ENCODE assay signal across 8 cellular contexts in the genomic region with DNA sequence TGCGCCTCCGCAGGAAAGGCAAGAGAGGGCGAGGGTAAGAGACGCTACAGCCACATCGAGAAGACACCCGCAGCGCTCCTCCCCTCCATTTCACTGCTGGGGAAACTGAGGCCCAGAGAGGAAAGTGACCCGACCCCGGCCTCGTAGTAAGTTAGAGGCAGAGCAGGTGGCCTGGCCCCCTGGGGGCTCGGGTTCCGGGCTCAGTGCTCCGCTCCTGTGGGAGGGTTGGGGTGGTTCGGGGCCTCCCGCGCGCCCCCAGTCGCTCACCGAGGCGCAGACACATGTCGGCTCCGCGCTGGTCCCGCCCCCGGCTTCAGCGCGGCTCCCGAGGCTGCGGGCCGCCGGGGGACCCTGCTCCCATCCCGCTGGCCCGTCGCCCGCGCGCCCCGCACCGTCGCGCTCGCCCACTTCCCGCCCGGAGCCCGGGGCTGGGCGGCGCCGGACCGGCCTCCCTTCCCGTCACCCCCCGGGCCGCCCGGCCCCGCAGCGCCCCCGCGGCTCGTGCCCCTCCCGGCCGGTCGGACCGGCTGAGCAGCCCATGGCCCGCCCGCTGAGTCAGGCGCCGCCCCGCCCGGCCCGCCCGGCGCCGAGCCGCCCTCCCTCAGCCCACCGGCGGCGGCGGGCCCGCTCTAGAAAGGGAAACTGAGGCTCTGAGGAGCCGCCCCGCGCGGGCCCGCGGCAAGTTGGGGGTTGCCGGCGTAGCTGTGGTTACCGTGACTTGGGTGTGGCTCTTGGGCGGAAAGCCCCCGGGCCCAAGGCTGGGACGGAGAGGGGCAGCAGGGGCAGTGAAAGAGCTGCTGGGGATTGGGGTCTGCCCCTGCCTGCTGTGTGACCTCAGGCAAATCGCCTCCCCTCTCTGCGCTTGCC. TPM values are rescaled to one million over a fixed set of nuclear protein-coding genes. Genes with fewer than 3 reads are reported as not detected.
DNase-seq lines count a peak whose midpoint lies in the region; ATAC-seq and TF ChIP-seq lines count a peak whose summit lies in the region.

TSS of gene TMEM54 (minus strand) at position 434 of the 867 bp plus-strand sequence. CDS start at position 283, 151 bp downstream.

- H3K27ac Mint-ChIP-seq in activated CD8-positive, alpha-beta memory T cell treated with anti-CD3 and anti-CD28 coated beads, Interleukin-2, amount 10 ng/mL, durations not matched to agents 7 days and 5 days: no peak within 1 kb of the TSS

- no peak for TF ChIP-seq CTCF in epithelial cell of esophagus (IDR thresholded peaks at IDR 0.05; ENCODE audit: insufficient read depth, low read depth, low read length, missing control alignments)

- CTCF ChIA-PET in activated CD8-positive, alpha-beta memory T cell treated with anti-CD3 and anti-CD28 coated beads, Interleukin-2, amount 10 ng/mL, durations not matched to agents 7 days and 5 days (lab: Charles Lee): no interaction called here

- peaks cover 23 to 39% of the 10 kb centered on the region in 2 donors for H3K4me1 ChIP-seq in mucosa of rectum (ENCODE audit: control insufficient read depth in 2 of 2, insufficient read depth in 2 of 2, low read length in 2 of 2)
- no peaks in the 10 kb centered on the region for H3K4me1 ChIP-seq in aorta (ENCODE audit: control insufficient read depth in 1 of 2, insufficient read depth in 2 of 2, low read length in 2 of 2)

- peak; percentile 64 for ATAC-seq in activated CD8-positive, alpha-beta memory T cell treated with anti-CD3 and anti-CD28 coated beads, Interleukin-2, amount 10 ng/mL, durations not matched to agents 7 days and 5 days
- ATAC-seq in aorta (ENCODE audit: low FRiP score) (peak; percentile 76), GM19351 (IDR thresholded peaks at IDR 0.05; ENCODE audit: unreplicated experiment) (no peak), HG02571 (IDR thresholded peaks at IDR 0.05; ENCODE audit: unreplicated experiment) (no peak)

- H3K27me3 ChIP-seq in mucosa of rectum (ENCODE audit: control insufficient read depth in 2 of 2, insufficient read depth in 2 of 2, low read length in 2 of 2): peaks cover 0 to 3% of the 10 kb centered on the region in 2 donors
- no peaks in the 10 kb centered on the region for H3K27me3 ChIP-seq in aorta (ENCODE audit: control insufficient read depth in 1 of 2, insufficient read depth in 2 of 2, low read length in 1 of 2)

- H3K27ac ChIP-seq in mucosa of rectum (ENCODE audit: low read depth in 2 of 2, low read length in 2 of 2): peak within 1 kb of the TSS; percentile 91 to 92
- H3K27ac ChIP-seq in aorta (ENCODE audit: low read depth in 1 of 2, low read length in 2 of 2): no peak within 1 kb of the TSS

- peak within 1 kb of the TSS; percentile 95 to 96 for H3K9ac ChIP-seq in mucosa of rectum (ENCODE audit: low read depth in 1 of 2, low read length in 2 of 2)

- H3K9me3 Mint-ChIP-seq in activated CD8-positive, alpha-beta memory T cell treated with anti-CD3 and anti-CD28 coated beads, Interleukin-2, amount 10 ng/mL, durations not matched to agents 7 days and 5 days (ENCODE audit: low read depth): no peaks in the 10 kb centered on the region

- H3K4me1 Mint-ChIP-seq in activated CD8-positive, alpha-beta memory T cell treated with anti-CD3 and anti-CD28 coated beads, Interleukin-2, amount 10 ng/mL, durations not matched to agents 7 days and 5 days: peaks cover 8% of the 10 kb centered on the region

- DNase-seq in activated CD8-positive, alpha-beta memory T cell treated with anti-CD3 and anti-CD28 coated beads, Interleukin-2, amount 10 ng/mL, durations not matched to agents 7 days and 5 days: no peak
- no peak for DNase-seq in activated CD8-positive, alpha-beta memory T cell treated with anti-CD3 and anti-CD28 coated beads for 24 hours
- peak; percentile 56 for DNase-seq in RPMI7951 (ENCODE audit: low read depth)
- peak; percentile 79 for DNase-seq in epithelial cell of esophagus (ENCODE audit: low read depth)
- peak; percentile 73 to 87 for DNase-seq in aorta

- H3K9me3 ChIP-seq in mucosa of rectum (ENCODE audit: control insufficient read depth in 2 of 2, low read length in 2 of 2): no peaks in the 10 kb centered on the region
- H3K9me3 ChIP-seq in aorta (ENCODE audit: control insufficient read depth, low read length): no peaks in the 10 kb centered on the region

- H3K4me3 Mint-ChIP-seq in activated CD8-positive, alpha-beta memory T cell treated with anti-CD3 and anti-CD28 coated beads, Interleukin-2, amount 10 ng/mL, durations not matched to agents 7 days and 5 days: peak within 1 kb of the TSS; percentile 39

- H3K27me3 Mint-ChIP-seq in activated CD8-positive, alpha-beta memory T cell treated with anti-CD3 and anti-CD28 coated beads, Interleukin-2, amount 10 ng/mL, durations not matched to agents 7 days and 5 days: peaks cover 68% of the 10 kb centered on the region

- H3K36me3 ChIP-seq in mucosa of rectum (ENCODE audit: control insufficient read depth in 2 of 2, insufficient read depth in 2 of 2, low read length in 2 of 2): peaks cover 18 to 21% of the 10 kb centered on the region in 2 donors
- H3K36me3 ChIP-seq in aorta (ENCODE audit: control insufficient read depth in 1 of 2, insufficient read depth in 2 of 2, low read length in 1 of 2): no peaks in the 10 kb centered on the region

- peak within 1 kb of the TSS; percentile 82 for H3K4me3 ChIP-seq in epithelial cell of esophagus (ENCODE audit: low read length)
- H3K4me3 ChIP-seq in mucosa of rectum (ENCODE audit: low read length in 2 of 2): peak within 1 kb of the TSS; percentile 84 to 86
- H3K4me3 ChIP-seq in aorta (ENCODE audit: low read length in 2 of 2): peak within 1 kb of the TSS; percentile 58 to 66

- H3K36me3 Mint-ChIP-seq in activated CD8-positive, alpha-beta memory T cell treated with anti-CD3 and anti-CD28 coated beads, Interleukin-2, amount 10 ng/mL, durations not matched to agents 7 days and 5 days: no peaks in the 10 kb centered on the region

- intact Hi-C loops in aorta (cut with DNase I): no loop called here

- WGBS in aorta, 2 donors: 1 to 3% methylated on average over 35 to 92 of the region's 92 CpGs

RNA-seq across cellular contexts. Expression of gene TMEM54, which starts in this region (rescaled TPM):
- total RNA-seq in activated CD8-positive, alpha-beta memory T cell treated with anti-CD3 and anti-CD28 coated beads, Interleukin-2, amount 10 ng/mL, durations not matched to agents 7 days and 5 days: not detected
- total RNA-seq in RPMI7951 (2014; rRNA removed; shearing (Covaris generic)): 110 and 148 TPM in 2 replicates
- 10 to 100 TPM; 21.1 to 23.8 TPM for total RNA-seq in aorta
- 10 to 100 TPM; 25.3 to 77.5 TPM for polyA plus RNA-seq in aorta

Comparison
In these comparisons a context has a peak if more than half of its experiments do, and no peak if none do; other contexts are left out.
1. RNA of gene TMEM54 (total RNA-seq): 110 to 148 TPM in RPMI7951 and 21.1 to 23.8 TPM in aorta; not detected in activated CD8-positive, alpha-beta memory T cell treated with anti-CD3 and anti-CD28 coated beads, Interleukin-2, amount 10 ng/mL, durations not matched to agents 7 days and 5 days; every median in the first group is over 10 times any median in the second.
2. Peak in ATAC-seq in activated CD8-positive, alpha-beta memory T cell treated with anti-CD3 and anti-CD28 coated beads, Interleukin-2, amount 10 ng/mL, durations not matched to agents 7 days and 5 days; RNA of the gene not detected or under 1 TPM.
3. DNase-seq: peak in RPMI7951 (single experiment), epithelial cell of esophagus (single experiment) and aorta (2 of 2); none in activated CD8-positive, alpha-beta memory T cell treated with anti-CD3 and anti-CD28 coated beads, Interleukin-2, amount 10 ng/mL, durations not matched to agents 7 days and 5 days (single experiment) and activated CD8-positive, alpha-beta memory T cell treated with anti-CD3 and anti-CD28 coated beads for 24 hours (single experiment).
4. H3K27ac ChIP-seq: peak in mucosa of rectum (2 of 2); none in aorta (0 of 2).
5. Peak in every context shown above with its lines, with median percentiles within 50 percentile points of each other: H3K4me3 ChIP-seq.